ENCODE assay signal across 8 cellular contexts in the genomic region with DNA sequence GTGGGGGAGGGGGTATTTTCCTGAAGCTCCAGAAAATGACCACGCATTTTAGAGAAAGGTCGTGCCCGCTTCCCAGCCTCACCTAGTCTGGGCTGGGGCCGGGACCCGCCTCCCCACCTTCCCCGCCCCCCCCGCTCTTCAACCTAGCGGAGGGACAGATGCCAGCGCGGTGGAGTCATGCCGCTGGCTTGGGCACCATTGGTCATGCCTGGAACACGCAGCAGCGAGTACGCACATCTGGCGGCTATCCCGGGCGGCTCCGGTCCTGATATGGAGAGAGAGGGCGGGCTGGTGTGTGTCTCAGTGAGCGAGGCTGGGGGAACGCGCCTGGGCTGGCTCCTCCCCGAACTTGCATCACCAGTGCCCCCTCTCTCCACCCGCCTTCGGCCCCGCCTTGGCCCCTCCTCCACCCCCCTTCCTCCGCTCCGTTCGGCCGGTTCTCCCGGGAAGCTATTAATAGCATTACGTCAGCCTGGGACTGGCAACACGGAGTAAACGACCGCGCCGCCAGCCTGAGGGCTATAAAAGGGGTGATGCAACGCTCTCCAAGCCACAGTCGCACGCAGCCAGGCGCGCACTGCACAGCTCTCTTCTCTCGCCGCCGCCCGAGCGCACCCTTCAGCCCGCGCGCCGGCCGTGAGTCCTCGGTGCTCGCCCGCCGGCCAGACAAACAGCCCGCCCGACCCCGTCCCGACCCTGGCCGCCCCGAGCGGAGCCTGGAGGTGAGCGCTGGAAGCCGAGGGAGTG. TPM values are rescaled to one million over a fixed set of nuclear protein-coding genes. Genes with fewer than 3 reads are reported as not detected.
DNase-seq lines count a peak whose midpoint lies in the region; ATAC-seq and TF ChIP-seq lines count a peak whose summit lies in the region.

A gene with protein sequence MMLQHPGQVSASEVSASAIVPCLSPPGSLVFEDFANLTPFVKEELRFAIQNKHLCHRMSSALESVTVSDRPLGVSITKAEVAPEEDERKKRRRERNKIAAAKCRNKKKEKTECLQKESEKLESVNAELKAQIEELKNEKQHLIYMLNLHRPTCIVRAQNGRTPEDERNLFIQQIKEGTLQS (plus strand): TSS at position 553 of the 747 bp plus-strand sequence. CDS start 6,261 bp downstream, outside the sequence.

- H3K27ac ChIP-seq in CD8-positive, alpha-beta T cell (ENCODE audit: low read depth, low read length), result peak within 1 kb of the TSS; percentile 31
- peak within 1 kb of the TSS; percentile 99 for H3K27ac ChIP-seq in lower lobe of right lung

- CTCF ChIA-PET in CD8-positive, alpha-beta T cell (lab: Charles Lee), result interaction anchor here (1.5 kb wide), 1 partner anchor 131 kb away, joined by 4 read pairs; no protein-coding TSS in a partner anchor
- CTCF ChIA-PET in activated CD8-positive, alpha-beta T cell treated with anti-CD3 and anti-CD28 coated beads for 36 hours (lab: Charles Lee), result interaction anchor here (0.7 to 3.9 kb wide), 7 partner anchors 11 to 573 kb away, joined by 3 to 13 read pairs (median 4); a partner anchor contains a TSS

- intact Hi-C loops in CD8-positive, alpha-beta T cell (cut with DNase I, micrococcal nuclease), result loop anchor here (1.0 to 10.0 kb wide), 4 partner anchors 12 to 574 kb away; a partner anchor contains a TSS
- intact Hi-C loops in activated CD8-positive, alpha-beta T cell treated with anti-CD3 and anti-CD28 coated beads for 36 hours (cut with micrococcal nuclease), result loop anchor here (2.0 kb wide), 1 partner anchor 42 kb away; no protein-coding TSS in a partner anchor
- intact Hi-C loops in lower lobe of right lung (cut with DNase I), result no loop called here

- H3K9me3 Mint-ChIP-seq in CD8-positive, alpha-beta T cell, result no peaks in the 10 kb centered on the region
- no peaks in the 10 kb centered on the region for H3K9me3 Mint-ChIP-seq in activated CD8-positive, alpha-beta T cell treated with anti-CD3 and anti-CD28 coated beads for 36 hours

- H3K36me3 Mint-ChIP-seq in CD8-positive, alpha-beta T cell, result peaks cover 5% of the 10 kb centered on the region
- H3K36me3 Mint-ChIP-seq in activated CD8-positive, alpha-beta T cell treated with anti-CD3 and anti-CD28 coated beads for 36 hours (ENCODE audit: low read depth), result peaks cover 33% of the 10 kb centered on the region

- no peaks in the 10 kb centered on the region for H3K9me3 ChIP-seq in CD8-positive, alpha-beta T cell (ENCODE audit: low read length)
- no peaks in the 10 kb centered on the region for H3K9me3 ChIP-seq in lower lobe of right lung

- H3K4me3 Mint-ChIP-seq in CD8-positive, alpha-beta T cell, result peak within 1 kb of the TSS; percentile 94
- peak within 1 kb of the TSS; percentile 90 for H3K4me3 Mint-ChIP-seq in activated CD8-positive, alpha-beta T cell treated with anti-CD3 and anti-CD28 coated beads for 36 hours

- TF ChIP-seq CTCF in CD8-positive, alpha-beta T cell (IDR thresholded peaks at IDR 0.05), result no peak
- TF ChIP-seq CTCF in activated CD8-positive, alpha-beta T cell treated with anti-CD3 and anti-CD28 coated beads for 36 hours (IDR thresholded peaks at IDR 0.05), result no peak
- no peak for TF ChIP-seq CTCF in lower lobe of right lung (IDR thresholded peaks at IDR 0.05)

- peak; percentile 62 to 80 (median 75) for DNase-seq in CD8-positive, alpha-beta T cell
- DNase-seq in HK-2 (ENCODE audit: unreplicated experiment) (peak; percentile 100), NCI-H82 treated with DMSO at 0.1 percent for 48 hours (lab: John Stamatoyannopoulos, UW; ENCODE audit: unreplicated experiment) (peak; percentile 98), ecto neural progenitor cell (ENCODE audit: low spot score) (peak; percentile 99), lower lobe of right lung (peak; percentile 99)
- peak; percentile 97 for DNase-seq in activated CD8-positive, alpha-beta T cell treated with anti-CD3 and anti-CD28 coated beads for 36 hours
- DNase-seq in stimulated activated CD4-positive, alpha-beta T cell treated with anti-CD3 and anti-CD28 coated beads, TNF-alpha, amount 100 ng/mL, for 1 hour (ENCODE audit: low read depth in 3 of 3, low spot score in 1 of 3), result peak; percentile 47 to 81 (median 60)

- no peaks in the 10 kb centered on the region for H3K36me3 ChIP-seq in CD8-positive, alpha-beta T cell (ENCODE audit: insufficient read depth, low read length)
- H3K36me3 ChIP-seq in lower lobe of right lung, result no peaks in the 10 kb centered on the region

- POLR2A ChIA-PET in CD8-positive, alpha-beta T cell (lab: Charles Lee), result interaction anchor here (2.1 kb wide), 1 partner anchor 11 kb away, joined by 6 read pairs; no protein-coding TSS in a partner anchor
- POLR2A ChIA-PET in activated CD8-positive, alpha-beta T cell treated with anti-CD3 and anti-CD28 coated beads for 36 hours (lab: Charles Lee), result interaction anchor here (0.5 to 3.4 kb wide), 29 partner anchors 9 to 573 kb away, joined by 3 to 35 read pairs (median 3); a partner anchor contains a TSS

- H3K27me3 Mint-ChIP-seq in CD8-positive, alpha-beta T cell (ENCODE audit: low read depth), result peaks cover 54% of the 10 kb centered on the region
- peaks cover 42% of the 10 kb centered on the region for H3K27me3 Mint-ChIP-seq in activated CD8-positive, alpha-beta T cell treated with anti-CD3 and anti-CD28 coated beads for 36 hours

- peak within 1 kb of the TSS; percentile 75 for H3K4me3 ChIP-seq in CD8-positive, alpha-beta T cell (ENCODE audit: low read depth, low read length)
- peak within 1 kb of the TSS; percentile 71 for H3K4me3 ChIP-seq in lower lobe of right lung

- peaks cover 22% of the 10 kb centered on the region for H3K4me1 Mint-ChIP-seq in CD8-positive, alpha-beta T cell (ENCODE audit: low read depth)
- H3K4me1 Mint-ChIP-seq in activated CD8-positive, alpha-beta T cell treated with anti-CD3 and anti-CD28 coated beads for 36 hours (ENCODE audit: low read depth), result peaks cover 48% of the 10 kb centered on the region

- peak; percentile 73 for ATAC-seq in CD8-positive, alpha-beta T cell
- ATAC-seq in GM19455 (IDR thresholded peaks at IDR 0.05; ENCODE audit: unreplicated experiment) (peak; percentile 70), lower lobe of right lung (peak; percentile 88 to 96)
- ATAC-seq in activated CD8-positive, alpha-beta T cell treated with anti-CD3 and anti-CD28 coated beads for 36 hours, result peak; percentile 90

- peaks cover 25% of the 10 kb centered on the region for H3K4me1 ChIP-seq in CD8-positive, alpha-beta T cell (ENCODE audit: insufficient read depth, low read length)
- H3K4me1 ChIP-seq in lower lobe of right lung, result peaks cover 39% of the 10 kb centered on the region

- peaks cover 56% of the 10 kb centered on the region for H3K27me3 ChIP-seq in CD8-positive, alpha-beta T cell (ENCODE audit: insufficient read depth, low read length)
- peaks cover 17% of the 10 kb centered on the region for H3K27me3 ChIP-seq in lower lobe of right lung (ENCODE audit: low read depth)

- H3K27ac Mint-ChIP-seq in CD8-positive, alpha-beta T cell, result peak within 1 kb of the TSS; percentile 83
- H3K27ac Mint-ChIP-seq in activated CD8-positive, alpha-beta T cell treated with anti-CD3 and anti-CD28 coated beads for 36 hours, result peak within 1 kb of the TSS; percentile 93

RNA-seq across cellular contexts. Expression of the gene that starts here (rescaled TPM):
- 10 to 100 TPM in 1 of 2 experiments, 1 to 10 TPM in 1; 8.9 to 10.4 TPM for total RNA-seq in CD8-positive, alpha-beta T cell
- 10 to 100 TPM; 35.4 to 41.3 TPM for total RNA-seq in activated CD8-positive, alpha-beta T cell treated with anti-CD3 and anti-CD28 coated beads for 36 hours
- 25.8 TPM for total RNA-seq in lower lobe of right lung

Comparison
In these comparisons a context has a peak if more than half of its experiments do, and no peak if none do; other contexts are left out.
1. Peak in every context shown above with its lines: DNase-seq, ATAC-seq, H3K4me3 ChIP-seq and H3K27ac ChIP-seq.